In genomic region chr12:41910578-41911331, GRCh38 we compare ENCODE assay signal across 30 cellular contexts.
"Had no signal": no experiment of that assay in that cellular context is flagged by ENCODE, and none has a peak within 500 bp of the region (broad histone marks: within the 10 kb centered on the region; RNA-seq: fewer than 3 reads in every experiment).

No MANE protein-coding gene starts in this region.

- H3K27me3 Mint-ChIP-seq: activated B cell treated with CpG ODN at 0.5 μM for 24 hours had no signal

- ATAC-seq: activated CD4-positive, CD25-positive, alpha-beta regulatory T cell treated with anti-CD3 and anti-CD28 coated beads, Interleukin-2, amount 50 U/mL, for 24 hours; activated CD8-positive, alpha-beta T cell treated with anti-CD3 and anti-CD28 coated beads for 36 hours; activated naive CD8-positive, alpha-beta T cell treated with anti-CD3 and anti-CD28 coated beads, Interleukin-2, amount 50 U/mL, for 24 hours; activated T-cell treated with anti-CD3 and anti-CD28 coated beads, Interleukin-2, amount 50 U/mL, for 4 hours; activated T-helper 17 cell treated with anti-CD3 and anti-CD28 coated beads, Interleukin-2, amount 50 U/mL, for 72 hours; esophagus mucosa; gastrocnemius medialis; heart left ventricle; T-helper 17 cell had no signal

- H3K4me3 Mint-ChIP-seq: activated B cell treated with CpG ODN at 0.5 μM for 24 hours; activated CD8-positive, alpha-beta T cell treated with anti-CD3 and anti-CD28 coated beads for 36 hours; activated naive CD4-positive, alpha-beta T cell treated with anti-CD3 and anti-CD28 coated beads for 36 hours; activated naive CD4-positive, alpha-beta T cell treated with anti-CD3 and anti-CD28 coated beads, Interleukin-2, amount 50 U/mL, for 24 hours; activated naive CD8-positive, alpha-beta T cell treated with anti-CD3 and anti-CD28 coated beads for 36 hours; activated naive CD8-positive, alpha-beta T cell treated with anti-CD3 and anti-CD28 coated beads, Interleukin-2, amount 50 U/mL, for 24 hours; activated T-cell treated with anti-CD3 and anti-CD28 coated beads, Interleukin-2, amount 50 U/mL, for 4 hours; activated T-helper 17 cell treated with anti-CD3 and anti-CD28 coated beads, Interleukin-2, amount 50 U/mL, for 72 hours; T-helper 17 cell; T-helper 2 cell treated with Interferon-gamma antibody and Interleukin-4, amounts not matched to agents 5 μg/mL and 100 μg/mL, for 36 hours had no signal

- DNase-seq: activated B cell treated with CpG ODN at 0.5 μM for 24 hours; activated CD4-positive, alpha-beta T cell treated with anti-CD3 and anti-CD28 coated beads for 48 hours; activated CD4-positive, alpha-beta T cell treated with anti-CD3 and anti-CD28 coated beads, Interleukin-2, amount 50 U/mL, for 1 hour; activated CD4-positive, alpha-beta T cell treated with anti-CD3 and anti-CD28 coated beads, Interleukin-2, amount 50 U/mL, for 48 hours; activated CD8-positive, alpha-beta memory T cell treated with anti-CD3 and anti-CD28 coated beads for 24 hours; activated CD8-positive, alpha-beta T cell treated with anti-CD3 and anti-CD28 coated beads for 36 hours; activated effector memory CD4-positive, alpha-beta T cell treated with Interleukin-2 at 50 U/mL for 16 hours; activated naive CD4-positive, alpha-beta T cell treated with anti-CD3 and anti-CD28 coated beads for 36 hours; activated naive CD8-positive, alpha-beta T cell treated with anti-CD3 and anti-CD28 coated beads for 36 hours; activated naive CD8-positive, alpha-beta T cell treated with anti-CD3 and anti-CD28 coated beads, Interleukin-2, amount 50 U/mL, for 24 hours; activated T-cell treated with anti-CD3 and anti-CD28 coated beads, Interleukin-2, amount 50 U/mL, for 4 hours; central memory CD4-positive, alpha-beta T cell; cerebellar nuclear complex; colonic mucosa; effector CD8-positive, alpha-beta T cell; foreskin fibroblast; gastrocnemius medialis; glutamatergic neuron; heart left ventricle; T-helper 1 cell; T-helper 17 cell; T1000; WERI-Rb-1 had no signal

- H3K4me1 ChIP-seq: ascending aorta, colonic mucosa, gastrocnemius medialis had no signal

- H3K27ac ChIP-seq: ascending aorta, cardiac muscle cell, colonic mucosa, gastrocnemius medialis, heart left ventricle, WERI-Rb-1 had no signal

- H3K4me1 Mint-ChIP-seq: activated naive CD4-positive, alpha-beta T cell treated with anti-CD3 and anti-CD28 coated beads, Interleukin-2, amount 50 U/mL, for 24 hours; activated naive CD8-positive, alpha-beta T cell treated with anti-CD3 and anti-CD28 coated beads for 36 hours; activated naive CD8-positive, alpha-beta T cell treated with anti-CD3 and anti-CD28 coated beads, Interleukin-2, amount 50 U/mL, for 24 hours had no signal

- H3K27ac Mint-ChIP-seq: activated B cell treated with CpG ODN at 0.5 μM for 24 hours; activated CD8-positive, alpha-beta T cell treated with anti-CD3 and anti-CD28 coated beads for 36 hours; activated naive CD4-positive, alpha-beta T cell treated with anti-CD3 and anti-CD28 coated beads for 36 hours; activated naive CD4-positive, alpha-beta T cell treated with anti-CD3 and anti-CD28 coated beads, Interleukin-2, amount 50 U/mL, for 24 hours; activated naive CD8-positive, alpha-beta T cell treated with anti-CD3 and anti-CD28 coated beads for 36 hours; activated naive CD8-positive, alpha-beta T cell treated with anti-CD3 and anti-CD28 coated beads, Interleukin-2, amount 50 U/mL, for 24 hours; activated T-helper 17 cell treated with anti-CD3 and anti-CD28 coated beads, Interleukin-2, amount 50 U/mL, for 72 hours; T-helper 17 cell; T-helper 2 cell treated with Interferon-gamma antibody and Interleukin-4, amounts not matched to agents 5 μg/mL and 100 μg/mL, for 36 hours had no signal

- H3K36me3 Mint-ChIP-seq: activated naive CD4-positive, alpha-beta T cell treated with anti-CD3 and anti-CD28 coated beads, Interleukin-2, amount 50 U/mL, for 24 hours; activated naive CD8-positive, alpha-beta T cell treated with anti-CD3 and anti-CD28 coated beads for 36 hours had no signal

- H3K9me3 Mint-ChIP-seq: activated B cell treated with CpG ODN at 0.5 μM for 24 hours; activated CD8-positive, alpha-beta T cell treated with anti-CD3 and anti-CD28 coated beads for 36 hours; activated naive CD4-positive, alpha-beta T cell treated with anti-CD3 and anti-CD28 coated beads for 36 hours; activated naive CD4-positive, alpha-beta T cell treated with anti-CD3 and anti-CD28 coated beads, Interleukin-2, amount 50 U/mL, for 24 hours; activated naive CD8-positive, alpha-beta T cell treated with anti-CD3 and anti-CD28 coated beads for 36 hours; activated naive CD8-positive, alpha-beta T cell treated with anti-CD3 and anti-CD28 coated beads, Interleukin-2, amount 50 U/mL, for 24 hours; activated T-cell treated with anti-CD3 and anti-CD28 coated beads, Interleukin-2, amount 50 U/mL, for 4 hours; activated T-helper 17 cell treated with anti-CD3 and anti-CD28 coated beads, Interleukin-2, amount 50 U/mL, for 72 hours; T-helper 2 cell treated with Interferon-gamma antibody and Interleukin-4, amounts not matched to agents 5 μg/mL and 100 μg/mL, for 36 hours had no signal

- H3K27me3 ChIP-seq: ascending aorta, cardiac muscle cell, colonic mucosa, gastrocnemius medialis, heart left ventricle had no signal
